Comparison of ENCODE assay signal across 8 cellular contexts in genomic region chr2:95208101-95208500, GRCh38. TPM values are rescaled to one million over a fixed set of nuclear protein-coding genes. Genes with fewer than 3 reads are reported as not detected.
A peak's percentile ranks its signal among the peaks of the same experiment; 100 is the strongest.
DNase-seq lines count a peak whose midpoint lies in the region; ATAC-seq and TF ChIP-seq lines count a peak whose summit lies in the region.

No MANE protein-coding gene starts in this region.

- peaks cover 20% of the 10 kb centered on the region for H3K36me3 ChIP-seq in lower lobe of right lung

- DNase-seq in activated naive CD4-positive, alpha-beta T cell treated with anti-CD3 and anti-CD28 coated beads, Interleukin-2, amount 50 U/mL, for 16 hours = no peak
- DNase-seq in astrocyte of the cerebellum (ENCODE audit: low read depth) (no peak), lower lobe of right lung (no peak), type B pancreatic cell (ENCODE audit: extremely low spot score, unreplicated experiment) (no peak), ACHN (no peak), HK-2 (ENCODE audit: unreplicated experiment) (no peak)
- no peak for DNase-seq in activated effector memory CD4-positive, alpha-beta T cell treated with Interleukin-2 at 50 U/mL for 16 hours

- intact Hi-C loops in lower lobe of right lung (cut with DNase I) = no loop called here

- in situ Hi-C loops in astrocyte of the cerebellum (cut with HindIII; ENCODE audit: low sequenced_read_pairs) (no loop called here), ACHN (cut with HindIII; ENCODE audit: low pct_ligation_motif_present, low pct_unique_long_range_greater_than_20kb, low sequenced_read_pairs) (no loop called here)

- H3K4me3 Mint-ChIP-seq in activated naive CD4-positive, alpha-beta T cell treated with anti-CD3 and anti-CD28 coated beads, Interleukin-2, amount 50 U/mL, for 24 hours = peak overlapping the region; percentile 94
- H3K4me3 Mint-ChIP-seq in type B pancreatic cell = peak overlapping the region; percentile 95

- H3K4me3 ChIP-seq in astrocyte of the cerebellum (ENCODE audit: low read depth, low read length) (peak overlapping the region; percentile 80), lower lobe of right lung (peak overlapping the region; percentile 82)

- peaks cover 32% of the 10 kb centered on the region for H3K9me3 ChIP-seq in lower lobe of right lung

- H3K36me3 Mint-ChIP-seq in activated naive CD4-positive, alpha-beta T cell treated with anti-CD3 and anti-CD28 coated beads, Interleukin-2, amount 50 U/mL, for 24 hours = peaks cover 44% of the 10 kb centered on the region
- peaks cover 50% of the 10 kb centered on the region for H3K36me3 Mint-ChIP-seq in type B pancreatic cell

- peaks cover 22% of the 10 kb centered on the region for H3K9me3 Mint-ChIP-seq in activated naive CD4-positive, alpha-beta T cell treated with anti-CD3 and anti-CD28 coated beads, Interleukin-2, amount 50 U/mL, for 24 hours
- H3K9me3 Mint-ChIP-seq in type B pancreatic cell = peaks cover 22% of the 10 kb centered on the region

- ATAC-seq in lower lobe of right lung = no peak

- no peaks in the 10 kb centered on the region for H3K27me3 Mint-ChIP-seq in activated naive CD4-positive, alpha-beta T cell treated with anti-CD3 and anti-CD28 coated beads, Interleukin-2, amount 50 U/mL, for 24 hours
- H3K27me3 Mint-ChIP-seq in type B pancreatic cell = no peaks in the 10 kb centered on the region

- H3K27ac ChIP-seq in lower lobe of right lung = peak overlapping the region; percentile 91

- H3K27ac Mint-ChIP-seq in activated naive CD4-positive, alpha-beta T cell treated with anti-CD3 and anti-CD28 coated beads, Interleukin-2, amount 50 U/mL, for 24 hours = no peak overlapping the region
- peak overlapping the region; percentile 85 for H3K27ac Mint-ChIP-seq in type B pancreatic cell

- peaks cover 18% of the 10 kb centered on the region for H3K4me1 Mint-ChIP-seq in activated naive CD4-positive, alpha-beta T cell treated with anti-CD3 and anti-CD28 coated beads, Interleukin-2, amount 50 U/mL, for 24 hours
- peaks cover 13% of the 10 kb centered on the region for H3K4me1 Mint-ChIP-seq in type B pancreatic cell (ENCODE audit: unreplicated experiment)

- TF ChIP-seq CTCF in astrocyte of the cerebellum (IDR thresholded peaks at IDR 0.05; ENCODE audit: low read depth, low read length, missing control alignments) = no peak
- TF ChIP-seq CTCF in lower lobe of right lung (IDR thresholded peaks at IDR 0.05) = no peak
- no peak for TF ChIP-seq CTCF in type B pancreatic cell (conservative IDR thresholded peaks at IDR 0.05)

- no peaks in the 10 kb centered on the region for H3K27me3 ChIP-seq in lower lobe of right lung (ENCODE audit: low read depth)

- H3K4me1 ChIP-seq in lower lobe of right lung = peaks cover 17% of the 10 kb centered on the region

RNA-seq across cellular contexts. Expression of gene ZNF892, which starts 0.8 kb away (rescaled TPM):
- total RNA-seq in lower lobe of right lung = 3.9 TPM
- total RNA-seq in type B pancreatic cell (ENCODE audit: low replicate concordance) = 7.2 and 14.0 TPM in 2 replicates

RNA-seq across cellular contexts. Expression of gene ZNF2, which starts 42.5 kb away (rescaled TPM):
- total RNA-seq in lower lobe of right lung (4.1 TPM), type B pancreatic cell (ENCODE audit: low replicate concordance) (4.2 and 6.2 TPM in 2 replicates)

RNA-seq across cellular contexts. Expression of gene ZNF514, which starts 48.5 kb away (rescaled TPM):
- total RNA-seq in lower lobe of right lung = 19.9 TPM
- total RNA-seq in type B pancreatic cell (ENCODE audit: low replicate concordance) = 21.1 and 26.1 TPM in 2 replicates
